29 cellular contexts compared by ENCODE assay signal in the genomic region with DNA sequence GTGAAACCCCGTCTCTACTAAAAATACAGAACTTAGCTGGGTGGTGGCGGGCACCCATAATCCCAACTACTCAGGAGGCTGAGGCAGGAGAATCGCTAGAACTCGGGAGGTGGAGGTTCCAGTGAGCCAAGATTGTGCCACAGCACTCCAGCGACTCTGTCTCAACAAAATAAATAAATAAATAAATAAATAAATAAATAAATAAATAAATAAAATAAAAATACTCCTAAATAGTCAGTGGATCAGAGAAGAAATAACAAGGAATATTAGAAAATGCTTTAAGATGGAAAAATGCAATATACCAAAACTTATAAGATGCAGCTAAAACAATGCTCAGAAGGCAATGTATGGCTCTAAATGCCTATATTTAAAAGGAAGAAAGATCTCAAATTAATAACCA.
"Had no signal": no experiment of that assay in that cellular context is flagged by ENCODE, and none has a peak within 500 bp of the region (broad histone marks: within the 10 kb centered on the region; RNA-seq: fewer than 3 reads in every experiment).

No MANE protein-coding gene starts in this region.

- FAIRE-seq: urothelium cell line had no signal

- H3K4me3 Mint-ChIP-seq: stimulated activated effector memory CD8-positive, alpha-beta T cell treated with anti-CD3 and anti-CD28 coated beads, Interleukin-12 subunit alpha, Interleukin-12 subunit beta, amount 100 ng/mL, for 72 hours; stimulated activated memory B cell treated with anti-CD40 and anti-IgM and Interleukin-4, amounts not matched to agents 10 μg/mL and 1 μg/mL and 100 μg/mL, for 72 hours; stimulated activated naive B cell treated with anti-CD40 and anti-IgM and Interleukin-4, amounts not matched to agents 10 μg/mL and 1 μg/mL and 100 μg/mL, for 72 hours; stimulated activated naive CD8-positive, alpha-beta T cell treated with anti-CD3 and anti-CD28 coated beads, Interleukin-15, amount 100 ng/mL, for 72 hours; stimulated activated naive CD8-positive, alpha-beta T cell treated with anti-CD3 and anti-CD28 coated beads, Interleukin-15, Interleukin-2, amounts not matched to agents 100 ng/mL and 50 ng/mL, for 24 hours; type B pancreatic cell had no signal

- DNase-seq: stimulated activated CD4-positive, alpha-beta T cell treated with anti-CD3 and anti-CD28 coated beads, Interleukin-2, amount 100 ng/mL, for 48 hours; stimulated activated CD4-positive, alpha-beta T cell treated with anti-CD3 and anti-CD28 coated beads, Interleukin-4, amount 100 ng/mL, for 1 hour; stimulated activated CD4-positive, alpha-beta T cell treated with anti-CD3 and anti-CD28 coated beads, Interleukin-4, amount 100 ng/mL, for 24 hours; stimulated activated CD4-positive, alpha-beta T cell treated with anti-CD3 and anti-CD28 coated beads, Interleukin-4, amount 100 ng/mL, for 4 hours; stimulated activated CD8-positive, alpha-beta memory T cell treated with anti-CD3 and anti-CD28 coated beads, Interleukin-4, amount 100 ng/mL, for 48 hours; stimulated activated naive B cell treated with anti-CD40 and anti-IgM and Interleukin-4, amounts not matched to agents 10 μg/mL and 1 μg/mL and 100 μg/mL, for 72 hours; stimulated activated naive CD4-positive, alpha-beta T cell; stimulated activated naive CD4-positive, alpha-beta T cell treated with Interleukin-2 at 50 U/mL for 16 hours; stimulated activated naive CD8-positive, alpha-beta T cell treated with anti-CD3 and anti-CD28 coated beads, Interleukin-15, amount 100 ng/mL, for 72 hours; stimulated activated naive CD8-positive, alpha-beta T cell treated with anti-CD3 and anti-CD28 coated beads, Interleukin-15, Interleukin-2, amounts not matched to agents 100 U/mL and 50 U/mL, for 24 hours; stomach; substantia nigra; testis; thyroid gland; tibial artery; transverse colon; trophoblast cell; upper lobe of left lung; upper lobe of right lung; uterus had no signal

- H3K27me3 Mint-ChIP-seq: stimulated activated memory B cell treated with anti-CD40 and anti-IgM and Interleukin-4, amounts not matched to agents 10 μg/mL and 1 μg/mL and 100 μg/mL, for 72 hours; stimulated activated naive B cell treated with anti-CD40 and anti-IgM and Interleukin-4, amounts not matched to agents 10 μg/mL and 1 μg/mL and 100 μg/mL, for 72 hours; stimulated activated naive CD8-positive, alpha-beta T cell treated with anti-CD3 and anti-CD28 coated beads, Interleukin-15, amount 100 ng/mL, for 72 hours; stimulated activated naive CD8-positive, alpha-beta T cell treated with anti-CD3 and anti-CD28 coated beads, Interleukin-15, Interleukin-2, amounts not matched to agents 100 ng/mL and 50 ng/mL, for 24 hours; type B pancreatic cell had no signal

- H3K4me3 ChIP-seq: stomach, suprapubic skin, testis, thoracic aorta, thyroid gland, tibial artery, tibial nerve, transverse colon, upper lobe of left lung, upper lobe of right lung, uterus, vagina had no signal

- H3K36me3 Mint-ChIP-seq: stimulated activated effector memory CD8-positive, alpha-beta T cell treated with anti-CD3 and anti-CD28 coated beads, Interleukin-12 subunit alpha, Interleukin-12 subunit beta, amount 100 ng/mL, for 72 hours; stimulated activated memory B cell treated with anti-CD40 and anti-IgM and Interleukin-4, amounts not matched to agents 10 μg/mL and 1 μg/mL and 100 μg/mL, for 72 hours; stimulated activated naive B cell treated with anti-CD40 and anti-IgM and Interleukin-4, amounts not matched to agents 10 μg/mL and 1 μg/mL and 100 μg/mL, for 72 hours had no signal

- H3K4me1 Mint-ChIP-seq: stimulated activated effector memory CD8-positive, alpha-beta T cell treated with anti-CD3 and anti-CD28 coated beads, Interleukin-12 subunit alpha, Interleukin-12 subunit beta, amount 100 ng/mL, for 72 hours; stimulated activated naive CD8-positive, alpha-beta T cell treated with anti-CD3 and anti-CD28 coated beads, Interleukin-15, amount 100 ng/mL, for 72 hours had no signal

- H3K9me3 Mint-ChIP-seq: stimulated activated effector memory CD8-positive, alpha-beta T cell treated with anti-CD3 and anti-CD28 coated beads, Interleukin-12 subunit alpha, Interleukin-12 subunit beta, amount 100 ng/mL, for 72 hours; stimulated activated memory B cell treated with anti-CD40 and anti-IgM and Interleukin-4, amounts not matched to agents 10 μg/mL and 1 μg/mL and 100 μg/mL, for 72 hours; stimulated activated naive B cell treated with anti-CD40 and anti-IgM and Interleukin-4, amounts not matched to agents 10 μg/mL and 1 μg/mL and 100 μg/mL, for 72 hours; stimulated activated naive CD8-positive, alpha-beta T cell treated with anti-CD3 and anti-CD28 coated beads, Interleukin-15, amount 100 ng/mL, for 72 hours; stimulated activated naive CD8-positive, alpha-beta T cell treated with anti-CD3 and anti-CD28 coated beads, Interleukin-15, Interleukin-2, amounts not matched to agents 100 ng/mL and 50 ng/mL, for 24 hours; type B pancreatic cell had no signal

- ATAC-seq: stimulated activated effector memory CD8-positive, alpha-beta T cell treated with anti-CD3 and anti-CD28 coated beads, Interleukin-12 subunit alpha, Interleukin-12 subunit beta, amount 100 ng/mL, for 72 hours; stimulated activated memory B cell treated with anti-CD40 and anti-IgM and Interleukin-4, amounts not matched to agents 10 μg/mL and 1 μg/mL and 100 μg/mL, for 72 hours; stimulated activated naive B cell treated with anti-CD40 and anti-IgM and Interleukin-4, amounts not matched to agents 10 μg/mL and 1 μg/mL and 100 μg/mL, for 72 hours; stimulated activated naive CD8-positive, alpha-beta T cell treated with anti-CD3 and anti-CD28 coated beads, Interleukin-15, amount 100 ng/mL, for 72 hours; stimulated activated naive CD8-positive, alpha-beta T cell treated with anti-CD3 and anti-CD28 coated beads, Interleukin-15, Interleukin-2, amounts not matched to agents 100 U/mL and 50 U/mL, for 24 hours; upper lobe of right lung had no signal

- H3K36me3 ChIP-seq: stomach, suprapubic skin, thoracic aorta, thyroid gland, tibial artery, tibial nerve, transverse colon, upper lobe of left lung, upper lobe of right lung, uterus, vagina had no signal

- H3K4me1 ChIP-seq: stomach, testis, tibial artery, tibial nerve, transverse colon, upper lobe of right lung, uterus, vagina had no signal

- H3K27ac Mint-ChIP-seq: stimulated activated effector memory CD8-positive, alpha-beta T cell treated with anti-CD3 and anti-CD28 coated beads, Interleukin-12 subunit alpha, Interleukin-12 subunit beta, amount 100 ng/mL, for 72 hours; stimulated activated memory B cell treated with anti-CD40 and anti-IgM and Interleukin-4, amounts not matched to agents 10 μg/mL and 1 μg/mL and 100 μg/mL, for 72 hours; stimulated activated naive B cell treated with anti-CD40 and anti-IgM and Interleukin-4, amounts not matched to agents 10 μg/mL and 1 μg/mL and 100 μg/mL, for 72 hours; stimulated activated naive CD8-positive, alpha-beta T cell treated with anti-CD3 and anti-CD28 coated beads, Interleukin-15, amount 100 ng/mL, for 72 hours; stimulated activated naive CD8-positive, alpha-beta T cell treated with anti-CD3 and anti-CD28 coated beads, Interleukin-15, Interleukin-2, amounts not matched to agents 100 ng/mL and 50 ng/mL, for 24 hours; type B pancreatic cell had no signal

- H3K27ac ChIP-seq: stomach, suprapubic skin, testis, thoracic aorta, thyroid gland, tibial artery, tibial nerve, transverse colon, upper lobe of left lung, upper lobe of right lung, uterus, vagina had no signal

- H3K9me3 ChIP-seq: stomach, suprapubic skin, testis, thoracic aorta, thyroid gland, tibial artery, tibial nerve, transverse colon, upper lobe of left lung, upper lobe of right lung, uterus, vagina had no signal
